Comparison of ENCODE assay signal across 11 cellular contexts in the genomic region with DNA sequence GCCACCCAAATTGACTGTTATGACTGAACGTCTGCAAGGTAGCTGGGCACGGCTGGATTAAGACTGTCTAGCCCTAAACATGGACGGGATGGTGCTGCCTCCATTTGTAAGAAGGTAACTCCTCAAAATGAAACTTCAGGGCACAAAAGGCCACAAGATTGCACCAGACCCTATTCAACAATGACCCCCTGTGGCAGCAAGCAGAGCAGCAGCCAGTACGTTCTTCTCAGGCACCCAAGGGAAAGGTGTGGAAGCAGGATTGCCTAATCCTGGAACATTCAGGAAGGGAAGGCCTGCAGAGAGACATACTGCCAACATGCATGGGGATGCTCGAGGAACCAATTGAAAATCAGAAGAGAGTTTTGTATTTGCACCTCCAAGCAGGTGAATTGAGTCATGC. TPM values are rescaled to one million over a fixed set of nuclear protein-coding genes. Genes with fewer than 3 reads are reported as not detected.
DNase-seq lines count a peak whose midpoint lies in the region; ATAC-seq and TF ChIP-seq lines count a peak whose summit lies in the region.
"Had no signal": no experiment of that assay in that cellular context is flagged by ENCODE, and none has a peak within 500 bp of the region (broad histone marks: within the 10 kb centered on the region; RNA-seq: fewer than 3 reads in every experiment).

No MANE protein-coding gene starts in this region.

- H3K4me3 ChIP-seq in body of pancreas: no peak overlapping the region
- H3K4me3 ChIP-seq: transverse colon had no signal

- no peaks in the 10 kb centered on the region for H3K36me3 Mint-ChIP-seq in activated T-helper 17 cell treated with anti-CD3 and anti-CD28 coated beads, Interleukin-2, amount 50 U/mL, for 72 hours (ENCODE audit: low read depth)

- no peak overlapping the region for H3K4me3 Mint-ChIP-seq in activated T-helper 17 cell treated with anti-CD3 and anti-CD28 coated beads, Interleukin-2, amount 50 U/mL, for 72 hours

- ATAC-seq in body of pancreas: no peak
- no peak for ATAC-seq in activated T-helper 17 cell treated with anti-CD3 and anti-CD28 coated beads, Interleukin-2, amount 50 U/mL, for 72 hours (replicated peaks)

- H3K27me3 ChIP-seq in body of pancreas: no peaks in the 10 kb centered on the region

- no peaks in the 10 kb centered on the region for H3K9me3 ChIP-seq in body of pancreas
- H3K9me3 ChIP-seq: transverse colon had no signal

- no peak overlapping the region for H3K27ac ChIP-seq in body of pancreas
- H3K27ac ChIP-seq: transverse colon had no signal

- peak; percentile 27 for DNase-seq in activated effector memory CD4-positive, alpha-beta T cell treated with anti-CD3 and anti-CD28 coated beads, Interleukin-2, amount 50 U/mL, for 16 hours
- no peak for DNase-seq in activated effector memory CD4-positive, alpha-beta T cell treated with Interleukin-2 at 50 U/mL for 16 hours
- DNase-seq in body of pancreas: no peak
- DNase-seq in renal cortical epithelial cell (ENCODE audit: low read depth): peak; percentile 13
- no peak for DNase-seq in hippocampal formation (lab: John Stamatoyannopoulos, UW)
- no peak for DNase-seq in G401 (ENCODE audit: low spot score)
- DNase-seq: activated T-cell treated with anti-CD3 and anti-CD28 coated beads for 4 hours, mesenchymal stem cell, transverse colon had no signal

- H3K27ac Mint-ChIP-seq in activated T-helper 17 cell treated with anti-CD3 and anti-CD28 coated beads, Interleukin-2, amount 50 U/mL, for 72 hours: no peak overlapping the region

- intact Hi-C loops in body of pancreas (cut with DNase I): no loop called here

- peak; percentile 39; the same call in 1 of the 2 replicates for TF ChIP-seq CTCF in LNCAP (IDR thresholded peaks at IDR 0.05)
- TF ChIP-seq CTCF in body of pancreas (IDR thresholded peaks at IDR 0.05): peak in 4 of 7 experiments; percentile 27 to 41 (median 34)

- no peak for TF ChIP-seq POLR2A in body of pancreas (IDR thresholded peaks at IDR 0.05)

- no peaks in the 10 kb centered on the region for H3K9me3 Mint-ChIP-seq in activated T-helper 17 cell treated with anti-CD3 and anti-CD28 coated beads, Interleukin-2, amount 50 U/mL, for 72 hours

- 94 to 96% methylated on average over 5 of the region's 5 CpGs for WGBS in body of pancreas, 2 donors

- no peaks in the 10 kb centered on the region for H3K27me3 Mint-ChIP-seq in activated T-helper 17 cell treated with anti-CD3 and anti-CD28 coated beads, Interleukin-2, amount 50 U/mL, for 72 hours

- H3K4me1 ChIP-seq in body of pancreas: peaks cover 49% of the 10 kb centered on the region

- no peaks in the 10 kb centered on the region for H3K36me3 ChIP-seq in body of pancreas (replicated peaks in 1 of 2; ENCODE audit: insufficient read depth in 1 of 2, low read depth in 2 of 2)
- H3K36me3 ChIP-seq: transverse colon had no signal

- peaks cover 8% of the 10 kb centered on the region for H3K4me1 Mint-ChIP-seq in activated T-helper 17 cell treated with anti-CD3 and anti-CD28 coated beads, Interleukin-2, amount 50 U/mL, for 72 hours

- in situ Hi-C loops in G401 (cut with HindIII; ENCODE audit: low sequenced_read_pairs): no loop called here

RNA-seq across cellular contexts. Expression of a gene that starts 4.5 kb away (rescaled TPM):
- total RNA-seq in body of pancreas (not detected), renal cortical epithelial cell (not detected in 2 replicates)
- not detected in 2 replicates for total RNA-seq in G401 (2014; rRNA removed; shearing (Covaris generic))
- not detected for total RNA-seq in activated T-helper 17 cell treated with anti-CD3 and anti-CD28 coated beads, Interleukin-2, amount 50 U/mL, for 72 hours

RNA-seq across cellular contexts. Expression of a gene that starts 6.5 kb away (rescaled TPM):
- total RNA-seq in body of pancreas (10 to 100 TPM in 1 of 2 donors, 1 to 10 TPM in 1; 7.0 to 16.2 TPM), renal cortical epithelial cell (0.10 and 0.17 TPM in 2 replicates)
- not detected in 2 replicates for total RNA-seq in G401 (2014; rRNA removed; shearing (Covaris generic))
- under 1 TPM in 1 of 2 donors, not detected in 1; 0.80 TPM for total RNA-seq in activated T-helper 17 cell treated with anti-CD3 and anti-CD28 coated beads, Interleukin-2, amount 50 U/mL, for 72 hours

RNA-seq across cellular contexts. Expression of a gene that starts 14.3 kb away (rescaled TPM):
- total RNA-seq in body of pancreas: 10 to 100 TPM; 11.5 to 21.8 TPM
- 3.9 and 8.2 TPM in 2 replicates for total RNA-seq in renal cortical epithelial cell
- total RNA-seq in G401 (2014; rRNA removed; shearing (Covaris generic)): 12.1 and 12.6 TPM in 2 replicates
- total RNA-seq in activated T-helper 17 cell treated with anti-CD3 and anti-CD28 coated beads, Interleukin-2, amount 50 U/mL, for 72 hours: 10 to 100 TPM; 12.0 to 23.1 TPM

RNA-seq across cellular contexts. Expression of a gene that starts 30.4 kb away (rescaled TPM):
- not detected for total RNA-seq in body of pancreas
- 0.20 TPM in 1 of 2 replicates, not detected in the other for total RNA-seq in renal cortical epithelial cell
- not detected in 2 replicates for total RNA-seq in G401 (2014; rRNA removed; shearing (Covaris generic))
- not detected for total RNA-seq in activated T-helper 17 cell treated with anti-CD3 and anti-CD28 coated beads, Interleukin-2, amount 50 U/mL, for 72 hours

RNA-seq across cellular contexts. Expression of a gene that starts 37.3 kb away (rescaled TPM):
- total RNA-seq in body of pancreas: 100 to 1,000 TPM; 209 to 264 TPM
- 184 and 192 TPM in 2 replicates for total RNA-seq in renal cortical epithelial cell
- total RNA-seq in G401 (2014; rRNA removed; shearing (Covaris generic)): 412 and 488 TPM in 2 replicates
- total RNA-seq in activated T-helper 17 cell treated with anti-CD3 and anti-CD28 coated beads, Interleukin-2, amount 50 U/mL, for 72 hours: 100 to 1,000 TPM; 160 to 238 TPM

Comparison
In these comparisons a context has a peak if more than half of its experiments do, and no peak if none do; other contexts are left out.
1. DNase-seq: peak in activated effector memory CD4-positive, alpha-beta T cell treated with anti-CD3 and anti-CD28 coated beads, Interleukin-2, amount 50 U/mL, for 16 hours (single experiment) and renal cortical epithelial cell (single experiment); none in activated effector memory CD4-positive, alpha-beta T cell treated with Interleukin-2 at 50 U/mL for 16 hours (single experiment), body of pancreas (0 of 4), hippocampal formation (0 of 2) and G401 (single experiment).